16 cellular contexts compared by ENCODE assay signal in genomic region chr1:185864889-185865288, GRCh38.
DNase-seq lines count a peak whose midpoint lies in the region; ATAC-seq and TF ChIP-seq lines count a peak whose summit lies in the region.
"Had no signal": no experiment of that assay in that cellular context is flagged by ENCODE, and none has a peak within 500 bp of the region (broad histone marks: within the 10 kb centered on the region; RNA-seq: fewer than 3 reads in every experiment).

No MANE protein-coding gene starts in this region.

- H4K91ac ChIP-seq in trophoblast cell (ENCODE audit: low read depth, low read length) = no peak overlapping the region

- no peaks in the 10 kb centered on the region for H3K36me3 ChIP-seq in RWPE2 (ENCODE audit: low read depth)
- H3K36me3 ChIP-seq in trophoblast cell (ENCODE audit: control insufficient read depth in 1 of 2, insufficient read depth in 2 of 2, low read length in 2 of 2) = no peaks in the 10 kb centered on the region
- H3K36me3 ChIP-seq: right lobe of liver, vagina, WERI-Rb-1 had no signal

- H3K79me1 ChIP-seq in trophoblast cell (ENCODE audit: low read length) = no peaks in the 10 kb centered on the region

- no peak overlapping the region for H3K18ac ChIP-seq in trophoblast cell (ENCODE audit: low read length)

- H2BK12ac ChIP-seq in trophoblast cell (ENCODE audit: low read length) = no peak overlapping the region

- H4K12ac ChIP-seq in trophoblast cell (ENCODE audit: low read depth, low read length) = no peak overlapping the region

- no peak overlapping the region for H2AK5ac ChIP-seq in trophoblast cell (ENCODE audit: low read length)

- no peak overlapping the region for H2BK120ac ChIP-seq in trophoblast cell (ENCODE audit: insufficient read depth, low read length, poor library complexity)

- H3K79me2 ChIP-seq in trophoblast cell (ENCODE audit: control insufficient read depth, insufficient read depth, low read length, poor library complexity) = no peaks in the 10 kb centered on the region

- no peak overlapping the region for H4K8ac ChIP-seq in trophoblast cell (ENCODE audit: low read depth, low read length)

- H3K27ac ChIP-seq in RWPE2 (ENCODE audit: poor library complexity, severe bottlenecking) (no peak overlapping the region), trophoblast cell (ENCODE audit: low read depth, low read length) (no peak overlapping the region)
- H3K27ac ChIP-seq: right lobe of liver, vagina, WERI-Rb-1 had no signal

- DNase-seq in GM04503 (ENCODE audit: low read depth) (peak; percentile 75), RWPE2 (ENCODE audit: low spot score) (no peak), epithelial cell of proximal tubule (ENCODE audit: low read depth) (peak; percentile 85), trophoblast cell (peak; percentile 1 to 31), SIG-M5 treated with dmso at 0.1 percent for 504 hours (lab: John Stamatoyannopoulos, UW; ENCODE audit: unreplicated experiment) (no peak), NAMALWA (ENCODE audit: low spot score) (no peak)
- DNase-seq: DMS 273 treated with DMSO at 0.1 percent for 48 hours, hippocampal formation, NCI-H2081, right lobe of liver, RPMI8226, WERI-Rb-1 had no signal

- no peaks in the 10 kb centered on the region for H3K27me3 ChIP-seq in RWPE2 (ENCODE audit: insufficient read depth, poor library complexity, severe bottlenecking)
- H3K27me3 ChIP-seq in trophoblast cell (ENCODE audit: insufficient read depth, low read length) = no peaks in the 10 kb centered on the region
- H3K27me3 ChIP-seq: right lobe of liver, vagina had no signal

- TF ChIP-seq CTCF in RWPE2 (IDR thresholded peaks at IDR 0.05; ENCODE audit: poor library complexity, severe bottlenecking) (no peak), epithelial cell of proximal tubule (conservative IDR thresholded peaks at IDR 0.05; ENCODE audit: low read depth, low read length) (no peak)

- ATAC-seq in RWPE2 (ENCODE audit: low read depth) (peak; percentile 94), GM18498 (IDR thresholded peaks at IDR 0.05; ENCODE audit: unreplicated experiment) (no peak), HG03139 (IDR thresholded peaks at IDR 0.05; ENCODE audit: unreplicated experiment) (no peak)
- ATAC-seq: HepG2, right lobe of liver had no signal

- H3K4ac ChIP-seq in trophoblast cell (ENCODE audit: low read depth, low read length) = no peak overlapping the region

- H2BK5ac ChIP-seq in trophoblast cell (ENCODE audit: low read depth, low read length, poor library complexity) = no peak overlapping the region

- no peak overlapping the region for H3K4me2 ChIP-seq in trophoblast cell (ENCODE audit: low read length)

- no peak overlapping the region for H3K14ac ChIP-seq in trophoblast cell (ENCODE audit: low read length)

- no peak overlapping the region for H3K9ac ChIP-seq in trophoblast cell (ENCODE audit: low read length)

- H3K9me3 ChIP-seq in RWPE2 (ENCODE audit: severe bottlenecking) = no peaks in the 10 kb centered on the region
- H3K9me3 ChIP-seq in trophoblast cell (ENCODE audit: insufficient read depth, low read depth, low read length) = no peaks in the 10 kb centered on the region
- H3K9me3 ChIP-seq: right lobe of liver, vagina had no signal

- H3K4me1 ChIP-seq in RWPE2 (ENCODE audit: insufficient read depth, poor library complexity, severe bottlenecking) (peaks cover 8% of the 10 kb centered on the region), trophoblast cell (ENCODE audit: control insufficient read depth in 1 of 2, insufficient read depth in 2 of 2, low read length in 2 of 2) (no peaks in the 10 kb centered on the region)
- H3K4me1 ChIP-seq: right lobe of liver, vagina had no signal

- H3K23ac ChIP-seq in trophoblast cell (ENCODE audit: low read length) = no peak overlapping the region

- no peak overlapping the region for H2AFZ ChIP-seq in trophoblast cell (ENCODE audit: insufficient read depth, low read length, poor library complexity)

- H3K4me3 ChIP-seq in RWPE2 (ENCODE audit: severe bottlenecking) (no peak overlapping the region), epithelial cell of proximal tubule (ENCODE audit: low read depth, low read length) (no peak overlapping the region), trophoblast cell (ENCODE audit: low read depth, low read length) (no peak overlapping the region)
- H3K4me3 ChIP-seq: right lobe of liver, vagina had no signal

- no CpG with 5 or more reads among the region's 2 CpGs for WGBS in trophoblast cell (ENCODE audit: extremely low coverage, insufficient coverage, insufficient read length)

Comparison
In these comparisons a context has a peak if more than half of its experiments do, and no peak if none do; other contexts are left out.
1. DNase-seq: peak in GM04503 (single experiment), epithelial cell of proximal tubule (single experiment) and trophoblast cell (2 of 2); none in RWPE2 (single experiment), SIG-M5 treated with dmso at 0.1 percent for 504 hours (single experiment) and NAMALWA (single experiment).